29 cellular contexts compared by ENCODE assay signal in the genomic region with DNA sequence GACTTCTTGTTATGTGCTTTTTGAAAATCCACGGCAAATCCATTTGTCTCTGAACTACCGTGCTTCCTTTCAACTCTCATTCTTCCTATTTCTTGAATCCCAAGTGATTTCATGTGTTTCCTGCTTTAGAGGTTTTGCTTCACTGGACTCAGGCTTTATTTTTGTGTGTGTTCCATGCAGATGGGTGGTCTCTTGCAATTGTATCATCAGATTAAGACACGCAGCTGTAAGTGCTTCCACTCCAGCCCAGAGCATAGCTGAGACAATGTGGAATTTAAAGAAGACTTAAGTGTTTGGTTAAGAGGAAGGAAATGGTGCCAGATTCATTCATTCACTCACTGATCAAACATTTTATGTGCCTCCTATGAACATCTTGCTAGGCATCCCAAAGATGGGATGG.
"Had no signal": no experiment of that assay in that cellular context is flagged by ENCODE, and none has a peak within 500 bp of the region (broad histone marks: within the 10 kb centered on the region; RNA-seq: fewer than 3 reads in every experiment).

No MANE protein-coding gene starts in this region.

- H3K27ac Mint-ChIP-seq: dendritic cell treated with granulocyte-macrophage colony-stimulating factor and Interleukin-4, amounts not matched to agents 40 ng/mL and 50 ng/mL, for 4 days; endodermal cell; natural killer cell; stimulated activated effector memory CD8-positive, alpha-beta T cell treated with anti-CD3 and anti-CD28 coated beads, Interleukin-12 subunit alpha, Interleukin-12 subunit beta, amount 100 ng/mL, for 72 hours; type B pancreatic cell had no signal

- FAIRE-seq: colon, islet of Langerhans had no signal

- H3K4me3 ChIP-seq: gastrocnemius medialis, heart left ventricle, left lung, prostate gland, right atrium auricular region, smooth muscle cell, testis, tibial artery had no signal

- H3K27me3 ChIP-seq: gastrocnemius medialis, heart left ventricle, left lung, right atrium auricular region, testis, tibial artery had no signal

- H3K9me3 ChIP-seq: gastrocnemius medialis, heart left ventricle, left lung, prostate gland, right atrium auricular region, testis, tibial artery had no signal

- H3K4me1 Mint-ChIP-seq: endodermal cell; natural killer cell; neural crest cell; stimulated activated effector memory CD8-positive, alpha-beta T cell treated with anti-CD3 and anti-CD28 coated beads, Interleukin-12 subunit alpha, Interleukin-12 subunit beta, amount 100 ng/mL, for 72 hours had no signal

- ATAC-seq: esophagus mucosa; gastrocnemius medialis; heart left ventricle; left cardiac atrium; left lung; natural killer cell; sciatic nerve; stimulated activated effector memory CD8-positive, alpha-beta T cell treated with anti-CD3 and anti-CD28 coated beads, Interleukin-12 subunit alpha, Interleukin-12 subunit beta, amount 100 ng/mL, for 72 hours; stimulated activated naive CD8-positive, alpha-beta T cell treated with anti-CD3 and anti-CD28 coated beads, Interleukin-15, Interleukin-2, amounts not matched to agents 100 U/mL and 50 U/mL, for 24 hours had no signal

- H3K4me3 Mint-ChIP-seq: dendritic cell treated with granulocyte-macrophage colony-stimulating factor and Interleukin-4, amounts not matched to agents 40 ng/mL and 50 ng/mL, for 4 days; endodermal cell; natural killer cell; neural crest cell; stimulated activated effector memory CD8-positive, alpha-beta T cell treated with anti-CD3 and anti-CD28 coated beads, Interleukin-12 subunit alpha, Interleukin-12 subunit beta, amount 100 ng/mL, for 72 hours; type B pancreatic cell had no signal

- H3K27me3 Mint-ChIP-seq: dendritic cell treated with granulocyte-macrophage colony-stimulating factor and Interleukin-4, amounts not matched to agents 40 ng/mL and 50 ng/mL, for 4 days; type B pancreatic cell had no signal

- DNase-seq: effector CD8-positive, alpha-beta T cell; endodermal cell; foreskin fibroblast; gastrocnemius medialis; heart left ventricle; hippocampal formation; left cardiac atrium; left lung; mesendoderm; natural killer cell; stimulated activated CD4-positive, alpha-beta T cell treated with anti-CD3 and anti-CD28 coated beads, Interleukin-12 subunit alpha, Interleukin-12 subunit beta, amount 100 ng/mL, for 4 hours; stimulated activated CD4-positive, alpha-beta T cell treated with anti-CD3 and anti-CD28 coated beads, Interleukin-1b, Interleukin-23, amount 100 ng/mL, for 48 hours; stimulated activated CD4-positive, alpha-beta T cell treated with anti-CD3 and anti-CD28 coated beads, Interleukin-4, amount 100 ng/mL, for 1 hour; stimulated activated naive CD8-positive, alpha-beta T cell treated with anti-CD3 and anti-CD28 coated beads, Interleukin-15, Interleukin-2, amounts not matched to agents 100 U/mL and 50 U/mL, for 24 hours; substantia nigra; testis; tibial artery had no signal

- H3K4me2 ChIP-seq: smooth muscle cell had no signal

- H3K9me3 Mint-ChIP-seq: dendritic cell treated with granulocyte-macrophage colony-stimulating factor and Interleukin-4, amounts not matched to agents 40 ng/mL and 50 ng/mL, for 4 days; endodermal cell; natural killer cell; neural crest cell; stimulated activated effector memory CD8-positive, alpha-beta T cell treated with anti-CD3 and anti-CD28 coated beads, Interleukin-12 subunit alpha, Interleukin-12 subunit beta, amount 100 ng/mL, for 72 hours; type B pancreatic cell had no signal

- H3K36me3 ChIP-seq: gastrocnemius medialis, heart left ventricle, left lung, prostate gland, right atrium auricular region, tibial artery had no signal

- H3K27ac ChIP-seq: epithelial cell of prostate, gastrocnemius medialis, heart left ventricle, left lung, prostate gland, right atrium auricular region, testis, tibial artery had no signal

- H3K4me1 ChIP-seq: gastrocnemius medialis, heart left ventricle, left lung, prostate gland, right atrium auricular region, testis, tibial artery had no signal

- H3K36me3 Mint-ChIP-seq: natural killer cell; stimulated activated effector memory CD8-positive, alpha-beta T cell treated with anti-CD3 and anti-CD28 coated beads, Interleukin-12 subunit alpha, Interleukin-12 subunit beta, amount 100 ng/mL, for 72 hours had no signal
